Comparison of ENCODE assay signal across 8 cellular contexts in the genomic region with DNA sequence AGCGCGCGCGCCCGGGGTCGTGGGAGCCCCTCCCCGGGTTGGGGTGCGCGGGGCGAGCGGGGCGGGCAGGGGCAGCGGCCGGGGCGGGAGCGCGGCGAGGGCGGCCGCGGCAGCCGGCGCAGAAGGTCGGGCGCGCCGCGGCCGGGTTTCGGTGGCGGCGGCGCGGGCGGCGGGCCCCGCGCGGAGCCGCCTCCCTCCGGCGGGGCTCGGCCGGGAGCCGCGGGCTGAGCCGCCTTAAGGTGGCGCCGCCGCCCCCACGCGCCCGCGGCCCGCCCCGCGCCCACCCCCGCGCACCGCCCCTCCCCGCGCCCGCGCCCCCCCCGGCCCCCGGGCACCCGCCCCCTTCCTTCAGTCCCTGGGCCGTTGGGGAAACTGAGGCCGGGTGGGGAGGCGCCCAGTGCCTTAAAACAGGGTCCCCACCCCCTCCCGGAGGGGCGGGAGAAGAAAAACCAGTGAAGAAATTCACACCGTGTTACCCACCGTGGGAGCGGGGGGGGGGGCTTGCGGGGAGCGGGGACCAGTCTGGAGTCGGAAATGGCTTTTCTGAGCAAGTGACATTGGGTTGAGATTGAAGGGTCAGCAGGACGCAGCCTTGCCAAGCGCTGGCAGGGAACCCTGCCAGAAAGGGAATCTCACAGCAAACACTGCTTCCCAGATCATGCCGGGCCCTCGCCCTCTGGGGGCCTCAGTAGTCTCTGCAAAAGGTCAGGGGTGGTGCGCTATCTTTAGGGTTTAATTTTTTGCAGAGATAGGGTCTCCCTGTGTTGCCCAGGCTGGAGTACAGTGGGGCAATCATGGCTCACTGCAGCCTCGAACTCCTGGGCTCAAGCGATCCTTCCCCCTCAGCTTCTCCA. TPM values are rescaled to one million over a fixed set of nuclear protein-coding genes. Genes with fewer than 3 reads are reported as not detected.
DNase-seq lines count a peak whose midpoint lies in the region; ATAC-seq and TF ChIP-seq lines count a peak whose summit lies in the region.

Gene TLE2 (minus strand): TSS at position 211 of the 854 bp plus-strand sequence. CDS start 376 bp downstream, outside the sequence.

- H3K79me2 ChIP-seq in parathyroid adenoma: no peaks in the 10 kb centered on the region

- DNase-seq in GM10248 (ENCODE audit: extremely low spot score) (peak; percentile 61), T-cell (peak in 1 of 34 experiments; percentile 13), foreskin fibroblast (no peak), HUDEP-2 (lab: John Stamatoyannopoulos, UW; ENCODE audit: unreplicated experiment in 76 of 76) (no peak), KG1 (lab: John Stamatoyannopoulos, UW) (no peak), foreskin keratinocyte (no peak)

- POLR2A ChIA-PET in GM10248 (lab: Yijun Ruan, JAX) (no interaction called here), T-cell (lab: Charles Lee) (no interaction called here)

- H3K27ac ChIP-seq in parathyroid adenoma (peak within 1 kb of the TSS; percentile 51), foreskin keratinocyte (no peak within 1 kb of the TSS)

- peak within 1 kb of the TSS; percentile 74 to 76 (median 74) for H3K4me3 Mint-ChIP-seq in T-cell

- H3K9ac ChIP-seq in parathyroid adenoma: peak within 1 kb of the TSS; percentile 87

- peak within 1 kb of the TSS; percentile 39 to 74 for H3K27ac Mint-ChIP-seq in T-cell

- peaks cover 34 to 41% (median 38%) of the 10 kb centered on the region in 3 donors for H3K4me1 Mint-ChIP-seq in T-cell

- H3K36me3 Mint-ChIP-seq in T-cell: no peaks in the 10 kb centered on the region

- peak within 1 kb of the TSS; percentile 21 to 36 for H3K4me3 ChIP-seq in foreskin fibroblast (ENCODE audit: low read depth in 1 of 2, low read length in 2 of 2)
- peak within 1 kb of the TSS; percentile 87 for H3K4me3 ChIP-seq in parathyroid adenoma (ENCODE audit: low read depth, low read length)

- H3K4me1 ChIP-seq in parathyroid adenoma (peaks cover 5% of the 10 kb centered on the region), foreskin keratinocyte (no peaks in the 10 kb centered on the region)

- H3K36me3 ChIP-seq in parathyroid adenoma (ENCODE audit: control insufficient read depth, insufficient read depth, low read length): no peaks in the 10 kb centered on the region

- H3K4me2 ChIP-seq in parathyroid adenoma (ENCODE audit: low read length): peak within 1 kb of the TSS; percentile 95

- no peaks in the 10 kb centered on the region for H3K9me3 ChIP-seq in parathyroid adenoma (ENCODE audit: control insufficient read depth, low read length)

- peak within 1 kb of the TSS; percentile 85 for H2AFZ ChIP-seq in parathyroid adenoma

- CTCF ChIA-PET in GM10248 (lab: Yijun Ruan, JAX) (interaction anchor here (1.1 kb wide), 1 partner anchor 142 kb away, joined by 3 read pairs; no protein-coding TSS in a partner anchor), T-cell (lab: Charles Lee) (no interaction called here)

- H3K9me3 Mint-ChIP-seq in T-cell: no peaks in the 10 kb centered on the region

- H3K27me3 ChIP-seq in parathyroid adenoma (ENCODE audit: control insufficient read depth, insufficient read depth, low read length) (no peaks in the 10 kb centered on the region), foreskin keratinocyte (peaks cover 41% of the 10 kb centered on the region)

- TF ChIP-seq CTCF in GM10248 (IDR thresholded peaks at IDR 0.05; ENCODE audit: control extremely low read depth, extremely low read depth, low read depth, missing control alignments) (no peak), foreskin fibroblast (IDR thresholded peaks at IDR 0.05; ENCODE audit: low read depth, low read length) (no peak), parathyroid adenoma (IDR thresholded peaks at IDR 0.05) (no peak), foreskin keratinocyte (conservative IDR thresholded peaks at IDR 0.05) (no peak)

- ATAC-seq in T-cell (replicated peaks in 1 of 4): peak; percentile 60 to 76 (median 69)
- ATAC-seq in GM19328 (IDR thresholded peaks at IDR 0.05; ENCODE audit: unreplicated experiment): no peak
- ATAC-seq in foreskin keratinocyte: no peak

- H3K27me3 Mint-ChIP-seq in T-cell: peaks cover 0 to 8% of the 10 kb centered on the region in 2 donors

RNA-seq across cellular contexts. Expression of gene TLE2, which starts in this region (rescaled TPM):
- total RNA-seq in T-cell: 10 to 100 TPM; 16.7 to 29.7 (median 21.5) TPM
- total RNA-seq in foreskin keratinocyte: 1.4 and 1.8 TPM in 2 replicates
- 1.8 and 2.5 TPM in 2 replicates for polyA plus RNA-seq in foreskin keratinocyte

Comparison
In these comparisons a context has a peak if more than half of its experiments do, and no peak if none do; other contexts are left out.
1. ATAC-seq: peak in T-cell (4 of 4); none in GM19328 (single experiment) and foreskin keratinocyte (single experiment).